1 cellular context compared by ENCODE assay signal in genomic region chr5:142280066-142281011, GRCh38.
TF ChIP-seq lines count a peak whose summit lies in the region.

No MANE protein-coding gene starts in this region.

TF ChIP-seq in WTC11, 78 proteins besides CTCF, POLR2A, EP300 and RAD21 (continued from another document):
- TF ChIP-seq CREM (CRISPR knock-in tag; IDR thresholded peaks at IDR 0.05) (no peak), GTF2I (CRISPR knock-in tag; conservative IDR thresholded peaks at IDR 0.05) (no peak)
- TF ChIP-seq, protein P1, sequence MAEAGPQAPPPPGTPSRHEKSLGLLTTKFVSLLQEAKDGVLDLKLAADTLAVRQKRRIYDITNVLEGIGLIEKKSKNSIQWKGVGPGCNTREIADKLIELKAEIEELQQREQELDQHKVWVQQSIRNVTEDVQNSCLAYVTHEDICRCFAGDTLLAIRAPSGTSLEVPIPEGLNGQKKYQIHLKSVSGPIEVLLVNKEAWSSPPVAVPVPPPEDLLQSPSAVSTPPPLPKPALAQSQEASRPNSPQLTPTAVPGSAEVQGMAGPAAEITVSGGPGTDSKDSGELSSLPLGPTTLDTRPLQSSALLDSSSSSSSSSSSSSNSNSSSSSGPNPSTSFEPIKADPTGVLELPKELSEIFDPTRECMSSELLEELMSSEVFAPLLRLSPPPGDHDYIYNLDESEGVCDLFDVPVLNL (CRISPR knock-in tag; IDR thresholded peaks at IDR 0.05; ENCODE audit: borderline replicate concordance, low read depth), result no peak
